In the genomic region with DNA sequence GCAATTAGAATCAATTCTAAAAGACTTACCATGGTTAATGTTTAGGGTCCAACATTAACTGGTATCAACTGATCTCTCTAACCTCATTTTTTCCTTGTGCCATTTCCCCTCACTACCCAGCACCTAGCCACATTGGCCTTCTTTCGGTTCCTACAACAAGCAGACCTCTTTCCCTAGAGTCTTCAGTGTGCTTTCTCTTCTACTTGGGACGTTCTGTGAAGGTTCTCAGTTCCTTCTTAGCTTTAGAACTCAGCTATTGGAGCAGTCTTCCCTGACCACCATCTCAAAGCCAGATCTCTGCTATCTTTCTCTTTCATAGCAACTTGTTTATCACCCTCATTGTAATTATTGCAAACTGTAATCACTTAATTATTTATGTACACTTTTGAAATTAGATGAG, we compare ENCODE assay signal across 21 cellular contexts. TPM values are rescaled to one million over a fixed set of nuclear protein-coding genes. Genes with fewer than 3 reads are reported as not detected.
A peak's percentile ranks its signal among the peaks of the same experiment; 100 is the strongest.
DNase-seq lines count a peak whose midpoint lies in the region; ATAC-seq, FAIRE-seq and TF ChIP-seq lines count a peak whose summit lies in the region.
"Had no signal": no experiment of that assay in that cellular context is flagged by ENCODE, and none has a peak within 500 bp of the region (broad histone marks: within the 10 kb centered on the region; RNA-seq: fewer than 3 reads in every experiment).

No MANE protein-coding gene starts in this region.

- no peak overlapping the region for H4K8ac ChIP-seq in mesenchymal stem cell (ENCODE audit: low read length)

- H3K14ac ChIP-seq in mesenchymal stem cell (ENCODE audit: low read length in 2 of 2): no peak overlapping the region

- H2BK12ac ChIP-seq in mesenchymal stem cell (ENCODE audit: low read length in 2 of 2): no peak overlapping the region

- CTCF ChIA-PET in activated CD8-positive, alpha-beta memory T cell treated with anti-CD3 and anti-CD28 coated beads, Interleukin-2, amount 10 ng/mL, durations not matched to agents 7 days and 5 days (lab: Charles Lee): interaction anchor here (1.0 kb wide), 1 partner anchor 217 kb away, joined by 3 read pairs; no protein-coding TSS in a partner anchor

- H3K4me2 ChIP-seq in mesenchymal stem cell (ENCODE audit: low read length, poor library complexity, severe bottlenecking): no peak overlapping the region

- H3K36me3 Mint-ChIP-seq in activated CD8-positive, alpha-beta memory T cell treated with anti-CD3 and anti-CD28 coated beads, Interleukin-2, amount 10 ng/mL, durations not matched to agents 7 days and 5 days: no peaks in the 10 kb centered on the region

- no peak overlapping the region for H3K18ac ChIP-seq in mesenchymal stem cell (ENCODE audit: low read depth in 1 of 2, low read length in 2 of 2)

- H3K9ac ChIP-seq in mesenchymal stem cell (ENCODE audit: low read length): no peak overlapping the region

- H3K4me1 Mint-ChIP-seq in activated CD8-positive, alpha-beta memory T cell treated with anti-CD3 and anti-CD28 coated beads, Interleukin-2, amount 10 ng/mL, durations not matched to agents 7 days and 5 days: peaks cover 9% of the 10 kb centered on the region

- no peak for DNase-seq in GM18507 (ENCODE audit: extremely low spot score, insufficient read length, low read depth)
- DNase-seq in HuH-7.5 (ENCODE audit: low spot score): no peak
- no peak for DNase-seq in mesenchymal stem cell
- DNase-seq in testis: no peak
- DNase-seq in activated CD8-positive, alpha-beta memory T cell treated with anti-CD3 and anti-CD28 coated beads, Interleukin-2, amount 10 ng/mL, durations not matched to agents 7 days and 5 days: no peak
- DNase-seq: activated CD8-positive, alpha-beta T cell treated with anti-CD3 and anti-CD28 coated beads for 36 hours; activated effector memory CD4-positive, alpha-beta T cell treated with Interleukin-2 at 50 U/mL for 16 hours; COR-L47; cortex of kidney; heart left ventricle; left cardiac atrium; NCI-H1048; NCI-H2171 had no signal

- WGBS in mesenchymal stem cell: 37% methylated on average over 2 of the region's 2 CpGs
- 71 to 82% methylated on average over 2 of the region's 2 CpGs for WGBS in testis, 2 donors

- intact Hi-C loops in testis (cut with DNase I; ENCODE audit: low total_unique reads): no loop called here

- no peak for TF ChIP-seq CTCF in testis (IDR thresholded peaks at IDR 0.05)

- H4K91ac ChIP-seq in mesenchymal stem cell (ENCODE audit: low read length): no peak overlapping the region

- no peak for TF ChIP-seq POLR2A in testis (IDR thresholded peaks at IDR 0.05)

- peak; percentile 15 for FAIRE-seq in GM18507 (lab: Jason Lieb, UNC)
- FAIRE-seq: astrocyte, HepG2 had no signal

- H3K36me3 ChIP-seq in mesenchymal stem cell (ENCODE audit: control insufficient read depth in 1 of 2, insufficient read depth in 2 of 2, low read depth in 1 of 2, low read length in 2 of 2) (no peaks in the 10 kb centered on the region), testis (ENCODE audit: low read depth, missing control alignments) (no peaks in the 10 kb centered on the region)
- H3K36me3 ChIP-seq: heart left ventricle, SJSA1 had no signal

- no peak overlapping the region for H2BK5ac ChIP-seq in mesenchymal stem cell (ENCODE audit: low read depth, low read length, poor library complexity, severe bottlenecking)

- H3K27me3 ChIP-seq in mesenchymal stem cell (ENCODE audit: control insufficient read depth in 1 of 2, insufficient read depth in 1 of 2, low read length in 2 of 2) (peaks cover 30 to 53% of the 10 kb centered on the region in 2 experiments), testis (no peaks in the 10 kb centered on the region)
- H3K27me3 ChIP-seq: SJSA1 had no signal

- no peaks in the 10 kb centered on the region for H3K9me3 ChIP-seq in mesenchymal stem cell (ENCODE audit: control insufficient read depth, low read length)
- H3K9me3 ChIP-seq in testis: no peaks in the 10 kb centered on the region
- H3K9me3 ChIP-seq: heart left ventricle, SJSA1 had no signal

- no peak overlapping the region for H3K4ac ChIP-seq in mesenchymal stem cell (ENCODE audit: low read depth in 1 of 2, low read length in 2 of 2)

- H3K79me1 ChIP-seq in mesenchymal stem cell (replicated peaks; ENCODE audit: low read length, poor library complexity, severe bottlenecking): no peaks in the 10 kb centered on the region

- H3K9me3 Mint-ChIP-seq in activated CD8-positive, alpha-beta memory T cell treated with anti-CD3 and anti-CD28 coated beads, Interleukin-2, amount 10 ng/mL, durations not matched to agents 7 days and 5 days (ENCODE audit: low read depth): no peaks in the 10 kb centered on the region
- H3K9me3 Mint-ChIP-seq: activated CD8-positive, alpha-beta T cell treated with anti-CD3 and anti-CD28 coated beads for 36 hours had no signal

- peaks cover 27% of the 10 kb centered on the region for H3K27me3 Mint-ChIP-seq in activated CD8-positive, alpha-beta memory T cell treated with anti-CD3 and anti-CD28 coated beads, Interleukin-2, amount 10 ng/mL, durations not matched to agents 7 days and 5 days

- no peak overlapping the region for H2AK5ac ChIP-seq in mesenchymal stem cell (ENCODE audit: low read length, severe bottlenecking)

- H3K27ac ChIP-seq in mesenchymal stem cell (ENCODE audit: low read length, poor library complexity, severe bottlenecking) (no peak overlapping the region), testis (no peak overlapping the region)
- H3K27ac ChIP-seq: heart left ventricle, SJSA1 had no signal

- no peak overlapping the region for H3K27ac Mint-ChIP-seq in activated CD8-positive, alpha-beta memory T cell treated with anti-CD3 and anti-CD28 coated beads, Interleukin-2, amount 10 ng/mL, durations not matched to agents 7 days and 5 days
- H3K27ac Mint-ChIP-seq: activated CD8-positive, alpha-beta T cell treated with anti-CD3 and anti-CD28 coated beads for 36 hours had no signal

- ATAC-seq in GM21381 (IDR thresholded peaks at IDR 0.05; ENCODE audit: unreplicated experiment) (peak; percentile 93), HG02885 (IDR thresholded peaks at IDR 0.05; ENCODE audit: poor library complexity, unreplicated experiment) (peak; percentile 62), HG03558 (IDR thresholded peaks at IDR 0.05; ENCODE audit: extremely low read depth, unreplicated experiment) (peak; percentile 78)
- ATAC-seq in activated CD8-positive, alpha-beta memory T cell treated with anti-CD3 and anti-CD28 coated beads, Interleukin-2, amount 10 ng/mL, durations not matched to agents 7 days and 5 days: no peak
- ATAC-seq: activated CD8-positive, alpha-beta T cell treated with anti-CD3 and anti-CD28 coated beads for 36 hours; esophagus mucosa; heart left ventricle; HepG2; left cardiac atrium had no signal

- H3K4me3 ChIP-seq in mesenchymal stem cell (ENCODE audit: insufficient read depth in 1 of 2, low read depth in 1 of 2, low read length in 2 of 2) (no peak overlapping the region), testis (no peak overlapping the region)
- H3K4me3 ChIP-seq: heart left ventricle, SJSA1 had no signal

- H2BK15ac ChIP-seq in mesenchymal stem cell (ENCODE audit: low read depth, poor library complexity, severe bottlenecking): no peak overlapping the region

- no peak overlapping the region for H3K23ac ChIP-seq in mesenchymal stem cell (ENCODE audit: low read length in 2 of 2)

- no peak overlapping the region for H2BK120ac ChIP-seq in mesenchymal stem cell (ENCODE audit: low read depth, low read length)

- H3K4me3 Mint-ChIP-seq in activated CD8-positive, alpha-beta memory T cell treated with anti-CD3 and anti-CD28 coated beads, Interleukin-2, amount 10 ng/mL, durations not matched to agents 7 days and 5 days: no peak overlapping the region
- H3K4me3 Mint-ChIP-seq: activated CD8-positive, alpha-beta T cell treated with anti-CD3 and anti-CD28 coated beads for 36 hours had no signal

- H3K4me1 ChIP-seq in mesenchymal stem cell (ENCODE audit: control insufficient read depth, insufficient read depth, low read depth, low read length) (no peaks in the 10 kb centered on the region), testis (no peaks in the 10 kb centered on the region)
- H3K4me1 ChIP-seq: heart left ventricle, SJSA1 had no signal

- H2AFZ ChIP-seq in mesenchymal stem cell (ENCODE audit: low read depth, low read length): no peak overlapping the region

RNA-seq across cellular contexts. Expression of a gene that starts 31.5 kb away (rescaled TPM):
- not detected for polyA plus RNA-seq in mesenchymal stem cell (2013, experiment 1 of 2)
- not detected for polyA plus RNA-seq in mesenchymal stem cell (2013, experiment 2 of 2)
- not detected for total RNA-seq in testis
- polyA plus RNA-seq in testis (ENCODE audit: insufficient read depth, low read depth, low replicate concordance): not detected
- total RNA-seq in activated CD8-positive, alpha-beta memory T cell treated with anti-CD3 and anti-CD28 coated beads, Interleukin-2, amount 10 ng/mL, durations not matched to agents 7 days and 5 days: not detected
- total RNA-seq: activated CD8-positive, alpha-beta T cell treated with anti-CD3 and anti-CD28 coated beads for 36 hours; astrocyte; esophagus mucosa; HepG2; left cardiac atrium; SJSA1; subcutaneous adipose tissue had no signal
- polyA plus RNA-seq: heart left ventricle, HepG2 had no signal

RNA-seq across cellular contexts. Expression of a gene that starts 35.8 kb away (rescaled TPM):
- polyA plus RNA-seq in mesenchymal stem cell (2013, experiment 1 of 2): not detected
- not detected for polyA plus RNA-seq in mesenchymal stem cell (2013, experiment 2 of 2)
- under 1 TPM; 0.43 to 0.79 TPM for total RNA-seq in testis
- 0.38 TPM for polyA plus RNA-seq in testis (ENCODE audit: insufficient read depth, low read depth, low replicate concordance)
- total RNA-seq in activated CD8-positive, alpha-beta memory T cell treated with anti-CD3 and anti-CD28 coated beads, Interleukin-2, amount 10 ng/mL, durations not matched to agents 7 days and 5 days: not detected
- total RNA-seq: activated CD8-positive, alpha-beta T cell treated with anti-CD3 and anti-CD28 coated beads for 36 hours; astrocyte; esophagus mucosa; heart left ventricle; HepG2; left cardiac atrium; SJSA1; subcutaneous adipose tissue had no signal
- polyA plus RNA-seq: heart left ventricle, HepG2 had no signal
